In the genomic region with DNA sequence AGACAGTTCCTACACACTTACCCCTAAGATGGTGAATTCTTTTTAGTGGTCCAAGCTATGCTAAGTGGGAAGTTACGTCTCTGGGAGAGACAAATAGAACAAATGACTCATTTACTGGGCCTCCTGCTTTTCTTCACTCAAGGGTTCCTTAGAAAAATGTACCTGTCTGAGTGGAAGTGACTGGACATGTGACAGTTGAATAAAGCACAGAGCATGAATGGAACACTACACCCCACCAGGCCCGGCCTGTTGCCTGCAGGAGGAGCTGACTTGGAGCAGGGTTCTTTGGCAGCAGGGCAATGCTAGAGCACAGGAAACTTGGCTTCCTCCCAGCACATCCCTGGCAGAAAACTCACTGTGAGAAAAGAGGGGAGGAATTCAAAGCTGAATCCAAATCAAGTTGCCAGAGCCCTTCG, we compare ENCODE assay signal across 1 cellular context.
A peak's percentile ranks its signal among the peaks of the same experiment; 100 is the strongest.
TF ChIP-seq lines count a peak whose summit lies in the region.

No MANE protein-coding gene starts in this region.

TF ChIP-seq in SK-N-SH, 30 proteins besides CTCF, POLR2A, EP300 and RAD21 (continued from another document):
- TF ChIP-seq USF1 (IDR thresholded peaks at IDR 0.05; ENCODE audit: borderline replicate concordance, low read depth) (peak; percentile 50; the same call in 1 of the 2 replicates), POLR2AphosphoS5 (IDR thresholded peaks at IDR 0.05; ENCODE audit: low read depth, low read length) (peak; percentile 65; the same call in 1 of the 2 replicates), FOXJ3 (CRISPR knock-in tag; IDR thresholded peaks at IDR 0.05) (no peak), RFX5 (IDR thresholded peaks at IDR 0.05; ENCODE audit: low read length) (no peak), IRF3 (IDR thresholded peaks at IDR 0.05; ENCODE audit: low read depth, low read length) (no peak), NFIC (IDR thresholded peaks at IDR 0.05; ENCODE audit: borderline replicate concordance) (peak; percentile 91), USF2 (IDR thresholded peaks at IDR 0.05; ENCODE audit: borderline replicate concordance, low read depth, low read length) (no peak), MXI1 (IDR thresholded peaks at IDR 0.05; ENCODE audit: low read depth, low read length) (no peak), CHD2 (IDR thresholded peaks at IDR 0.05; ENCODE audit: low read length, partially characterized antibody) (no peak), RXRA (IDR thresholded peaks at IDR 0.05; ENCODE audit: borderline replicate concordance, low read depth) (peak; percentile 23; the same call in 1 of the 2 replicates), SIN3A (IDR thresholded peaks at IDR 0.05; ENCODE audit: borderline replicate concordance, low read depth, low read length) (no peak), EZH2phosphoT487 (IDR thresholded peaks at IDR 0.05; ENCODE audit: borderline replicate concordance, low read depth) (no peak)
